Comparison of ENCODE assay signal across 29 cellular contexts in the genomic region with DNA sequence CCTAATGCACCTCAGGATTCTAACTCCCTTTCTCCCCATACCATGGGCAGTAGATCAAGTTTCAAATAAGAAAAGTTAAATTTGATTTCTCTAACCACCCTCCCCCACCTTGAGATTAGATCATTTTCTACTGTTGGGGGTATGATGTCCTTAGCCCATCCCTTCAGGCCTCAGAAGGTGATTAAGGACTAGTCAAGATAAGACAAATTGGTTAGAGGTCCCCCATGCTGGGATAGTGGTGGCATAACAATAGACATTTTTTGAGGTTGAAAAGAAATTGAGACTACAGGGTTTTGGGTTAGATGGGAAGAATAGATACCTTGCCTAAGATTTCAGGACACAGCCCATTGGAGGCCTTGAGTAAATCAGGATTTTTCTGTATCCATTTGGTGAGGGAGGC. TPM values are rescaled to one million over a fixed set of nuclear protein-coding genes. Genes with fewer than 3 reads are reported as not detected.
"Had no signal": no experiment of that assay in that cellular context is flagged by ENCODE, and none has a peak within 500 bp of the region (broad histone marks: within the 10 kb centered on the region; RNA-seq: fewer than 3 reads in every experiment).

No MANE protein-coding gene starts in this region.

- FAIRE-seq: frontal cortex had no signal

- H3K27me3 Mint-ChIP-seq: activated naive CD8-positive, alpha-beta T cell treated with anti-CD3 and anti-CD28 coated beads, Interleukin-2, amount 10 ng/mL, durations not matched to agents 7 days and 5 days had no signal

- H3K4me3 ChIP-seq: hepatocyte, left lung, right lobe of liver, SJSA1, skin epidermis, testis, upper lobe of left lung had no signal

- H3K4me1 ChIP-seq: left lung, testis had no signal

- H3K9me3 Mint-ChIP-seq: activated naive CD8-positive, alpha-beta T cell treated with anti-CD3 and anti-CD28 coated beads, Interleukin-2, amount 10 ng/mL, durations not matched to agents 7 days and 5 days; activated T-helper 2 cell treated with anti-CD3 and anti-CD28 coated beads, Interferon-gamma antibody, Interleukin-2, Interleukin-4, amounts not matched to agents 10 μg/mL and 5 μg/mL and 100 μg/mL, durations not matched to agents 14 hours and 24 hours and 36 hours; immature natural killer cell; WTC11 had no signal

- H3K27ac Mint-ChIP-seq: activated CD8-positive, alpha-beta T cell treated with anti-CD3 and anti-CD28 coated beads, Interleukin-2, amount 10 ng/mL, durations not matched to agents 7 days and 5 days; activated naive CD8-positive, alpha-beta T cell treated with anti-CD3 and anti-CD28 coated beads, Interleukin-2, amount 10 ng/mL, durations not matched to agents 7 days and 5 days; WTC11 had no signal

- ATAC-seq: activated CD8-positive, alpha-beta T cell treated with anti-CD3 and anti-CD28 coated beads, Interleukin-2, amount 10 ng/mL, durations not matched to agents 7 days and 5 days; left lung; right lobe of liver; WTC11 had no signal

- H3K27me3 ChIP-seq: hepatocyte, left lung, right lobe of liver, SJSA1, testis, upper lobe of left lung had no signal

- H3K27ac ChIP-seq: hepatocyte, left lung, parathyroid adenoma, right lobe of liver, SJSA1, testis, upper lobe of left lung had no signal

- H3K79me2 ChIP-seq: hepatocyte, parathyroid adenoma had no signal

- H3K9me3 ChIP-seq: left lung, right lobe of liver, SJSA1, testis, upper lobe of left lung had no signal

- H2AFZ ChIP-seq: hepatocyte, parathyroid adenoma had no signal

- H3K4me3 Mint-ChIP-seq: activated CD8-positive, alpha-beta T cell treated with anti-CD3 and anti-CD28 coated beads, Interleukin-2, amount 10 ng/mL, durations not matched to agents 7 days and 5 days; activated naive CD8-positive, alpha-beta T cell treated with anti-CD3 and anti-CD28 coated beads, Interleukin-2, amount 10 ng/mL, durations not matched to agents 7 days and 5 days; immature natural killer cell; WTC11 had no signal

- DNase-seq: activated CD8-positive, alpha-beta T cell treated with anti-CD3 and anti-CD28 coated beads, Interleukin-2, amount 10 ng/mL, durations not matched to agents 7 days and 5 days; activated naive CD4-positive, alpha-beta T cell; activated naive CD8-positive, alpha-beta T cell treated with anti-CD3 and anti-CD28 coated beads, Interleukin-2, amount 10 ng/mL, durations not matched to agents 7 days and 5 days; activated T-cell treated with anti-CD3 and anti-CD28 coated beads, Interleukin-2, amount 50 U/mL, for 1 hour; amygdala; cortex of kidney; glutamatergic neuron; immature natural killer cell; left lung; midbrain; nucleus accumbens; right lobe of liver; stimulated activated CD4-positive, alpha-beta T cell treated with anti-CD3 and anti-CD28 coated beads, Interleukin-1b, Interleukin-23, amount 100 ng/mL, for 48 hours; T-helper 1 cell; T1000; testis; upper lobe of left lung had no signal

- H3K9ac ChIP-seq: parathyroid adenoma had no signal

- H3K4me2 ChIP-seq: hepatocyte had no signal

RNA-seq across cellular contexts. Expression of gene CFAP126, which starts 2.5 kb away (rescaled TPM):
- total RNA-seq: activated CD8-positive, alpha-beta T cell treated with anti-CD3 and anti-CD28 coated beads, Interleukin-2, amount 10 ng/mL, durations not matched to agents 7 days and 5 days; activated naive CD8-positive, alpha-beta T cell treated with anti-CD3 and anti-CD28 coated beads, Interleukin-2, amount 10 ng/mL, durations not matched to agents 7 days and 5 days; activated T-helper 2 cell treated with anti-CD3 and anti-CD28 coated beads, Interferon-gamma antibody, Interleukin-2, Interleukin-4, amounts not matched to agents 10 μg/mL and 5 μg/mL and 100 μg/mL, durations not matched to agents 14 hours and 24 hours and 36 hours; frontal cortex; hepatocyte; kidney epithelial cell; lung microvascular endothelial cell; pulmonary artery endothelial cell; right lobe of liver; SJSA1; WTC11 had no signal
- polyA plus RNA-seq: esophagus, hepatocyte, immature natural killer cell, neural cell had no signal

RNA-seq across cellular contexts. Expression of gene MPZ, which starts 55.4 kb away (rescaled TPM):
- total RNA-seq: SJSA1 had no signal
- polyA plus RNA-seq: immature natural killer cell, neural cell had no signal
